ENCODE assay signal across 8 cellular contexts in the genomic region with DNA sequence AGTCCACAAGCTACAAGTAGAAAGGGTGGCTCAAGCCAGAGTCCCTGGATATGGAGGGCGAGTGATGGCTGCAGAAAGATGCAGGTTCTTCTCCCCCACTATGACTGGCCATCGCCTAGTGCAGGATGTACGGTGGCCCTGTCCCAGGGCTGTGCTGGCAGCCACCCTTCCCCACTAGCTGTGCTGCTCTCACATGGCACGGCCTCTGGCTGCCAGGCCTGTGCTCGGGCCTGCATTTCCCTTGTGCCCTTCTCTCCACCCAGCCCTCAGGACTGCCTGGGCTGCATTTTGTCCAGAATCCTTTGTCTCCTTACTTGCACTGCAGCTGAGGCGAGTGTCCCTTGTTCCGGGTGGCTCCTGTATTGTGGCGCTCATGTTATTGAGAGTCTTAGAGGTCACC. TPM values are rescaled to one million over a fixed set of nuclear protein-coding genes. Genes with fewer than 3 reads are reported as not detected.
"Had no signal": no experiment of that assay in that cellular context is flagged by ENCODE, and none has a peak within 500 bp of the region (broad histone marks: within the 10 kb centered on the region; RNA-seq: fewer than 3 reads in every experiment).

No MANE protein-coding gene starts in this region.

- H3K27me3 ChIP-seq: pancreas, sigmoid colon had no signal

- H3K36me3 ChIP-seq: adrenal gland, pancreas, sigmoid colon had no signal

- H3K9me3 ChIP-seq: adrenal gland, mucosa of descending colon, pancreas, sigmoid colon had no signal

- H3K4me3 ChIP-seq: adrenal gland, mucosa of descending colon had no signal

- DNase-seq: activated CD4-positive, CD25-positive, alpha-beta regulatory T cell treated with anti-CD3 and anti-CD28 coated beads, Interleukin-2, amount 50 U/mL, for 72 hours; activated gamma-delta T cell treated with Interleukin-2 at 50 U/mL for 16 hours; activated T-cell treated with anti-CD3 and anti-CD28 coated beads for 4 hours had no signal

RNA-seq across cellular contexts. Expression of gene RAMP1, which starts 1.6 kb away (rescaled TPM):
- total RNA-seq: dermis microvascular lymphatic vessel endothelial cell had no signal
